In the genomic region with DNA sequence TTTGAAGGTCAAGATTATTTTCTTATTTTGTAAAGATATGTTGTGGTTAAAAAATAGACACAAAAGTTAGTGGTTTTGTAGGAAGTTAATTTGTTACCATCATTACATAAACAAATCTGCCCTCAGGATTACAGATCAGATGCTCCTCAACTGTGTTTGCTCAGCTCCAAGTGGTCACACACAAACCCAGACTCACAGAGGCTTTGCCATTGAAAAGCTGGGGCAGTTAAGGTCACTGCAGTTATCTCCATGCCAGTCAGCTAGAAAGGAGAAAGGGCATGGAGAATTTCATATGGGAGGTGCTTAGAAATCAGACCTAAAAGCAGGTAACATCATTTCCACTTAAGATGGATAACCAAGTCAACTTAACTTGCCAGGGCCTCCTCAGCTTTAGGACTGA, we compare ENCODE assay signal across 27 cellular contexts.
DNase-seq lines count a peak whose midpoint lies in the region; ATAC-seq and TF ChIP-seq lines count a peak whose summit lies in the region.
"Had no signal": no experiment of that assay in that cellular context is flagged by ENCODE, and none has a peak within 500 bp of the region (broad histone marks: within the 10 kb centered on the region; RNA-seq: fewer than 3 reads in every experiment).

No MANE protein-coding gene starts in this region.

- no peak overlapping the region for H3K27ac ChIP-seq in hepatocyte
- no peak overlapping the region for H3K27ac ChIP-seq in body of pancreas
- H3K27ac ChIP-seq: HL-60, PC-9, SK-N-MC had no signal

- H3K4me2 ChIP-seq in hepatocyte = no peak overlapping the region
- H3K4me2 ChIP-seq: PC-9 had no signal

- no peaks in the 10 kb centered on the region for H4K20me1 ChIP-seq in hepatocyte (ENCODE audit: insufficient read depth, poor library complexity, severe bottlenecking)

- no peak for TF ChIP-seq CTCF in hepatocyte (IDR thresholded peaks at IDR 0.05; ENCODE audit: poor library complexity)
- TF ChIP-seq CTCF in body of pancreas (IDR thresholded peaks at IDR 0.05) = no peak

- DNase-seq in DMS153 (lab: John Stamatoyannopoulos, UW) = peak; percentile 4
- no peak for DNase-seq in DMS153 treated with DMSO at 0.1 percent for 48 hours (lab: John Stamatoyannopoulos, UW; ENCODE audit: unreplicated experiment)
- peak; percentile 24 for DNase-seq in DMS53 treated with DMSO at 0.1 percent for 48 hours (lab: John Stamatoyannopoulos, UW; ENCODE audit: unreplicated experiment)
- DNase-seq in NCI-H69 (lab: John Stamatoyannopoulos, UW) = peak; percentile 2
- DNase-seq in hepatocyte (ENCODE audit: low spot score) = peak; percentile 7
- no peak for DNase-seq in Right ventricle myocardium inferior (ENCODE audit: missing footprints)
- DNase-seq in NCI-H82 (lab: John Stamatoyannopoulos, UW) = no peak
- DNase-seq in body of pancreas = no peak
- DNase-seq: 8988T; ACHN; BE2C; CD8-positive, alpha-beta memory T cell; DMS 273 treated with DMSO at 0.1 percent for 48 hours; H7; Karpas-422; NCI-H1092; NCI-H1436 treated with DMSO at 0.1 percent for 48 hours; NCI-H2029; NCI-H2227 treated with DMSO at 0.1 percent for 48 hours; NCI-H524 treated with DMSO at 0.1 percent for 48 hours; NK-92 treated with Interleukin-12 subunit alpha and Interleukin-12 subunit beta, amount 100 ng/mL, for 24 hours; PC-9; RPMI8226; SIG-M5; SW 1271 had no signal

- TF ChIP-seq POLR2A in body of pancreas (IDR thresholded peaks at IDR 0.05) = no peak

- no peaks in the 10 kb centered on the region for H3K79me2 ChIP-seq in hepatocyte

- H3K27me3 ChIP-seq in hepatocyte (no peaks in the 10 kb centered on the region), body of pancreas (no peaks in the 10 kb centered on the region)
- H3K27me3 ChIP-seq: BE2C had no signal

- ATAC-seq in Right ventricle myocardium inferior = no peak
- no peak for ATAC-seq in body of pancreas

- H3K36me3 ChIP-seq in hepatocyte (replicated peaks; ENCODE audit: insufficient read depth, low read depth) = no peaks in the 10 kb centered on the region
- no peaks in the 10 kb centered on the region for H3K36me3 ChIP-seq in body of pancreas (replicated peaks in 1 of 2; ENCODE audit: insufficient read depth in 1 of 2, low read depth in 2 of 2)
- H3K36me3 ChIP-seq: BE2C had no signal

- H3K9me3 ChIP-seq in hepatocyte (ENCODE audit: low read depth) (no peaks in the 10 kb centered on the region), body of pancreas (no peaks in the 10 kb centered on the region)
- H3K9me3 ChIP-seq: BE2C had no signal

- intact Hi-C loops in Right ventricle myocardium inferior (cut with DNase I) = no loop called here
- intact Hi-C loops in body of pancreas (cut with DNase I) = no loop called here

- no peak overlapping the region for H2AFZ ChIP-seq in hepatocyte
- H2AFZ ChIP-seq: PC-9 had no signal

- H3K4me1 ChIP-seq in hepatocyte (ENCODE audit: insufficient read depth) (no peaks in the 10 kb centered on the region), body of pancreas (peaks cover 3% of the 10 kb centered on the region)
- H3K4me1 ChIP-seq: BE2C had no signal

- H3K9me2 ChIP-seq in hepatocyte (replicated peaks; ENCODE audit: insufficient read depth) = no peaks in the 10 kb centered on the region

- H3K4me3 ChIP-seq in hepatocyte = no peak overlapping the region
- no peak overlapping the region for H3K4me3 ChIP-seq in body of pancreas
- H3K4me3 ChIP-seq: PC-9, SK-N-MC had no signal

Comparison
In these comparisons a context has a peak if more than half of its experiments do, and no peak if none do; other contexts are left out.
1. DNase-seq: peak in DMS153 (single experiment), DMS53 treated with DMSO at 0.1 percent for 48 hours (single experiment), NCI-H69 (single experiment) and hepatocyte (single experiment); none in DMS153 treated with DMSO at 0.1 percent for 48 hours (single experiment), Right ventricle myocardium inferior (single experiment), NCI-H82 (single experiment) and body of pancreas (0 of 4).